25 cellular contexts compared by ENCODE assay signal in genomic region chr6:1127597-1128288, GRCh38.
DNase-seq lines count a peak whose midpoint lies in the region; ATAC-seq, FAIRE-seq and TF ChIP-seq lines count a peak whose summit lies in the region.
"Had no signal": no experiment of that assay in that cellular context is flagged by ENCODE, and none has a peak within 500 bp of the region (broad histone marks: within the 10 kb centered on the region; RNA-seq: fewer than 3 reads in every experiment).

No MANE protein-coding gene starts in this region.

- H3K27ac Mint-ChIP-seq in neural crest cell (ENCODE audit: unreplicated experiment) (peak overlapping the region; percentile 90), nephron progenitor cell (no peak overlapping the region)
- H3K27ac Mint-ChIP-seq: CD14-positive monocyte; CD4-positive, alpha-beta T cell; CD8-positive, alpha-beta memory T cell had no signal

- no peaks in the 10 kb centered on the region for H4K20me1 ChIP-seq in GM12878 (ENCODE audit: control insufficient read depth, insufficient read depth)
- H4K20me1 ChIP-seq: BLaER1 treated with 17β-estradiol and CSF1 and Interleukin-3, amounts not matched to agents 10 nM and 100 nM had no signal

- no peaks in the 10 kb centered on the region for H3K36me3 Mint-ChIP-seq in neural crest cell (ENCODE audit: low read depth)
- no peaks in the 10 kb centered on the region for H3K36me3 Mint-ChIP-seq in nephron progenitor cell (ENCODE audit: low read depth)
- H3K36me3 Mint-ChIP-seq: CD14-positive monocyte; CD8-positive, alpha-beta memory T cell had no signal

- no peak for TF ChIP-seq RAD21 in GM12878 (IDR thresholded peaks at IDR 0.05; ENCODE audit: insufficient read depth, low read depth, low read length)

- DNase-seq in AG10803 (ENCODE audit: low read depth) (peak; percentile 7), GM12878 (ENCODE audit: low read depth, low spot score) (no peak), neural crest cell (ENCODE audit: low read depth, low spot score) (no peak), posterior vena cava (ENCODE audit: low spot score) (peak; percentile 67), heart left ventricle (no peak), nephron progenitor cell (no peak), NCI-H69 (lab: John Stamatoyannopoulos, UW) (no peak)
- DNase-seq: AML-193; BE2C; Calu3; CD4-positive, alpha-beta T cell; CD8-positive, alpha-beta memory T cell; DMS53; DMS79 treated with DMSO at 0.1 percent for 48 hours; GF-D8; GM23248; H7; HCEC 1CT had no signal

- H3K9me3 ChIP-seq in GM12878 (replicated peaks; ENCODE audit: control insufficient read depth, insufficient read depth, low read length), result no peaks in the 10 kb centered on the region
- H3K9me3 ChIP-seq in heart left ventricle, result no peaks in the 10 kb centered on the region
- H3K9me3 ChIP-seq: BE2C; BLaER1 treated with 17β-estradiol and CSF1 and Interleukin-3, amounts not matched to agents 10 nM and 100 nM had no signal

- H3K27me3 Mint-ChIP-seq in neural crest cell (ENCODE audit: low read depth), result peaks cover 2% of the 10 kb centered on the region
- peaks cover 21% of the 10 kb centered on the region for H3K27me3 Mint-ChIP-seq in nephron progenitor cell (ENCODE audit: low read depth, poor library complexity)

- intact Hi-C loops in GM12878 (cut with micrococcal nuclease; ENCODE audit: unreplicated experiment), result no loop called here
- intact Hi-C loops in posterior vena cava (cut with DNase I), result no loop called here
- intact Hi-C loops in heart left ventricle (cut with DNase I), result no loop called here

- TF ChIP-seq CTCF in AG10803 (conservative IDR thresholded peaks at IDR 0.05; ENCODE audit: low read length) (no peak), GM12878 (IDR thresholded peaks at IDR 0.05 in 2 of 3, conservative IDR thresholded peaks at IDR 0.05 in 1 of 3; ENCODE audit: control insufficient read depth in 2 of 3, extremely low read depth in 1 of 3, insufficient read depth in 1 of 3, low read depth in 3 of 3, low read length in 3 of 3) (no peak), neural crest cell (conservative IDR thresholded peaks at IDR 0.05) (no peak), heart left ventricle (IDR thresholded peaks at IDR 0.05) (no peak), nephron progenitor cell (IDR thresholded peaks at IDR 0.05) (no peak)

- CTCF ChIA-PET in GM12878 (lab: Yijun Ruan, JAX), result no interaction called here

- no peak overlapping the region for H2AFZ ChIP-seq in GM12878 (ENCODE audit: control insufficient read depth, low read depth, low read length)
- H2AFZ ChIP-seq: GM23248 had no signal

- no peak for FAIRE-seq in GM12878 (lab: Jason Lieb, UNC)
- FAIRE-seq: A204.1, GM12892, GM19239, H1 had no signal

- RAD21 ChIA-PET in GM12878 (lab: Charles Lee; ENCODE audit: unreplicated experiment), result no interaction called here

- no peaks in the 10 kb centered on the region for H3K79me2 ChIP-seq in GM12878 (ENCODE audit: control insufficient read depth, insufficient read depth, low read length)

- H3K4me3 ChIP-seq in AG10803 (ENCODE audit: low read length), result no peak overlapping the region
- no peak overlapping the region for H3K4me3 ChIP-seq in GM12878
- no peak overlapping the region for H3K4me3 ChIP-seq in heart left ventricle
- H3K4me3 ChIP-seq: BLaER1 treated with 17β-estradiol and CSF1 and Interleukin-3, amounts not matched to agents 10 nM and 100 nM; GM23248 had no signal

- TF ChIP-seq POLR2A in GM12878 (IDR thresholded peaks at IDR 0.05; ENCODE audit: low read depth, low read length), result no peak
- TF ChIP-seq POLR2A in heart left ventricle (IDR thresholded peaks at IDR 0.05), result no peak

- no peak for ATAC-seq in GM12878
- no peak for ATAC-seq in heart left ventricle

- no peaks in the 10 kb centered on the region for H3K36me3 ChIP-seq in GM12878 (ENCODE audit: control insufficient read depth in 2 of 2, insufficient read depth in 2 of 2, low read length in 1 of 2)
- H3K36me3 ChIP-seq in heart left ventricle, result no peaks in the 10 kb centered on the region
- H3K36me3 ChIP-seq: BE2C; BLaER1 treated with 17β-estradiol and CSF1 and Interleukin-3, amounts not matched to agents 10 nM and 100 nM had no signal

- BruUV-seq in GM12878 (replicated peaks; lab: Mats Ljungman, UMichigan), result no TSS peak

- SMC1A ChIA-PET in GM12878 (lab: Charles Lee; ENCODE audit: uncharacterized antibody, unreplicated experiment), result no interaction called here

- H3K4me2 ChIP-seq in GM12878 (ENCODE audit: control insufficient read depth, insufficient read depth), result no peak overlapping the region
- H3K4me2 ChIP-seq: BLaER1 treated with 17β-estradiol and CSF1 and Interleukin-3, amounts not matched to agents 10 nM and 100 nM had no signal

- no peak for TF ChIP-seq EP300 in GM12878 (IDR thresholded peaks at IDR 0.05; ENCODE audit: borderline replicate concordance in 1 of 2, control insufficient read depth in 1 of 2, low read depth in 2 of 2, low read length in 2 of 2)

- peaks cover 4% of the 10 kb centered on the region for H3K4me1 Mint-ChIP-seq in neural crest cell
- peaks cover 29% of the 10 kb centered on the region for H3K4me1 Mint-ChIP-seq in nephron progenitor cell
- H3K4me1 Mint-ChIP-seq: CD14-positive monocyte had no signal

- peaks cover 2% of the 10 kb centered on the region for H3K9me3 Mint-ChIP-seq in neural crest cell
- no peaks in the 10 kb centered on the region for H3K9me3 Mint-ChIP-seq in nephron progenitor cell
- H3K9me3 Mint-ChIP-seq: CD4-positive, alpha-beta T cell; CD8-positive, alpha-beta memory T cell had no signal

- H3K27ac ChIP-seq in GM12878 (ENCODE audit: control insufficient read depth, insufficient read depth) (no peak overlapping the region), heart left ventricle (no peak overlapping the region)
- H3K27ac ChIP-seq: 22Rv1; BLaER1 treated with 17β-estradiol and CSF1 and Interleukin-3, amounts not matched to agents 10 nM and 100 nM; GM23248 had no signal

- POLR2A ChIA-PET in GM12878 (lab: Charles Lee), result no interaction called here

- H3K27me3 ChIP-seq in GM12878 (replicated peaks in 1 of 2; ENCODE audit: control insufficient read depth in 2 of 2, insufficient read depth in 2 of 2, low read length in 1 of 2) (no peaks in the 10 kb centered on the region), heart left ventricle (peaks cover 0 to 2% (median 0%) of the 10 kb centered on the region in 9 donors)
- H3K27me3 ChIP-seq: BE2C; BLaER1 treated with 17β-estradiol and CSF1 and Interleukin-3, amounts not matched to agents 10 nM and 100 nM had no signal

- 52% methylated on average over 12 of the region's 12 CpGs for WGBS in GM12878 (ENCODE audit: insufficient coverage, insufficient replicate concordance, low lambda C conversion rate, missing lambda C conversion rate)
- WGBS in heart left ventricle, 4 donors, result 77 to 91% (median 86%) methylated on average over 11 to 12 of the region's 12 CpGs

- H3K9ac ChIP-seq in GM12878 (ENCODE audit: control insufficient read depth, insufficient read depth, low read length), result no peak overlapping the region
- H3K9ac ChIP-seq: BLaER1 treated with 17β-estradiol and CSF1 and Interleukin-3, amounts not matched to agents 10 nM and 100 nM; GM23248 had no signal

- H3K4me3 Mint-ChIP-seq in neural crest cell (no peak overlapping the region), nephron progenitor cell (no peak overlapping the region)
- H3K4me3 Mint-ChIP-seq: CD14-positive monocyte; CD4-positive, alpha-beta T cell; CD8-positive, alpha-beta memory T cell had no signal

- no peaks in the 10 kb centered on the region for H3K4me1 ChIP-seq in GM12878 (ENCODE audit: control insufficient read depth, insufficient read depth, low read length)
- peaks cover 0 to 21% (median 0%) of the 10 kb centered on the region in 12 donors for H3K4me1 ChIP-seq in heart left ventricle
- H3K4me1 ChIP-seq: BE2C had no signal

- in situ Hi-C loops in GM12878 (cut with MboI), result no loop called here

TF ChIP-seq in GM12878, 131 proteins besides CTCF, POLR2A, EP300 and RAD21:
- TF ChIP-seq BCL3 (IDR thresholded peaks at IDR 0.05; ENCODE audit: borderline replicate concordance, insufficient read depth, low read depth, low read length, poor library complexity, severe bottlenecking) (peak; percentile 87), ZBTB33 (IDR thresholded peaks at IDR 0.05) (no peak)

Comparison
In these comparisons a context has a peak if more than half of its experiments do, and no peak if none do; other contexts are left out.
1. DNase-seq: peak in AG10803 (single experiment) and posterior vena cava (single experiment); none in GM12878 (single experiment), neural crest cell (single experiment), heart left ventricle (0 of 5), nephron progenitor cell (single experiment) and NCI-H69 (single experiment).